Comparison of ENCODE assay signal across 14 cellular contexts in the genomic region with DNA sequence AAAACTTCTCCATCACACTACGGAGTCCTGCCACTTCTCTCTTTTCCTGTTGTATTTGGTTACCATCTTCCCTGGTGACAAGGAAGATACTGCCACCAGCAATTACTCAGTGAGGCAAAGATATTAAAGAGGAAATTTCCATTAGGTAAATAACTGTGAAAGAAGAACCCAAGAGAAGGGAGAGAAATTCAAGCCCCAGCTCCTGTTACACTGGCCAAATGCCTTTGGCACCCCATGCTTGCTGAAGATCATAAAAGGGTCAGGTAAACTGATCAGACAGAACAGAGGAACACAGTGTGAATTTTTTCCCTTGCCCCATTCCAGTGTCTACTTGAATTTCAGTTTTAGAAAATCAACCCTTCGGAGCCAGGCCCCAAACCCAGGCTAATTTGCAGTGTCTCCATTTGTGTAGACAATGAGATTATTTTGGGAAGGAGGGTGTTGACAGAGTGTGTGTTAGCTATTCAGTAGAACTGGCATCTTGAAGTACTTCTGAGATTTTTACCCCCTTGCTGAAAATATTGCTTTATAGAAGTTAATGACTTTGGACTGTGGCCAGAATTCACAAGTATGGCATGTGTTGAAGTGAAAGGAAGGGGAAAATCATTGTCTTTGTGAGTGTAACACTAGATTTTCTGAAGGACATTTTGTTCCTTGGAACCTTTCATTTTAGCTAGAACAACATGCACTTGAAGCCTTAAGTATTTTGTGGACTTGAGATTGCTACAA.
DNase-seq lines count a peak whose midpoint lies in the region; ATAC-seq and TF ChIP-seq lines count a peak whose summit lies in the region.
"Had no signal": no experiment of that assay in that cellular context is flagged by ENCODE, and none has a peak within 500 bp of the region (broad histone marks: within the 10 kb centered on the region; RNA-seq: fewer than 3 reads in every experiment).

No MANE protein-coding gene starts in this region.

- H3K36me3 Mint-ChIP-seq in T-helper 2 cell treated with Interferon-gamma antibody and Interleukin-4, amounts not matched to agents 5 μg/mL and 100 μg/mL, for 36 hours (ENCODE audit: low read depth): peaks cover 40% of the 10 kb centered on the region
- no peaks in the 10 kb centered on the region for H3K36me3 Mint-ChIP-seq in GM23338 (ENCODE audit: low read depth)

- no peak for ATAC-seq in HG02870 (IDR thresholded peaks at IDR 0.05; ENCODE audit: unreplicated experiment)
- no peak for ATAC-seq in GM23338
- ATAC-seq: stimulated activated naive B cell treated with anti-CD40 and anti-IgM and Interleukin-4, amounts not matched to agents 10 μg/mL and 1 μg/mL and 100 μg/mL, for 72 hours had no signal

- H3K9me2 ChIP-seq in hepatocyte (replicated peaks; ENCODE audit: insufficient read depth) (no peaks in the 10 kb centered on the region), GM23338 (ENCODE audit: insufficient read depth) (no peaks in the 10 kb centered on the region)

- H3K79me2 ChIP-seq in hepatocyte (peaks cover 2% of the 10 kb centered on the region), GM23338 (replicated peaks; ENCODE audit: insufficient read depth) (no peaks in the 10 kb centered on the region)

- no peaks in the 10 kb centered on the region for H3K9me3 Mint-ChIP-seq in T-helper 2 cell treated with Interferon-gamma antibody and Interleukin-4, amounts not matched to agents 5 μg/mL and 100 μg/mL, for 36 hours
- H3K9me3 Mint-ChIP-seq in GM23338: no peaks in the 10 kb centered on the region
- H3K9me3 Mint-ChIP-seq: stimulated activated naive B cell treated with anti-CD40 and anti-IgM and Interleukin-4, amounts not matched to agents 10 μg/mL and 1 μg/mL and 100 μg/mL, for 72 hours had no signal

- H3K4me3 Mint-ChIP-seq in T-helper 2 cell treated with Interferon-gamma antibody and Interleukin-4, amounts not matched to agents 5 μg/mL and 100 μg/mL, for 36 hours: peak overlapping the region; percentile 69
- no peak overlapping the region for H3K4me3 Mint-ChIP-seq in GM23338

- no peaks in the 10 kb centered on the region for H3K27me3 ChIP-seq in hepatocyte
- H3K27me3 ChIP-seq in stomach smooth muscle (ENCODE audit: control insufficient read depth in 1 of 2, insufficient read depth in 2 of 2, low read length in 2 of 2): no peaks in the 10 kb centered on the region
- H3K27me3 ChIP-seq in GM23338 (ENCODE audit: insufficient read depth): no peaks in the 10 kb centered on the region

- DNase-seq in T-helper 2 cell treated with Interferon-gamma antibody and Interleukin-4, amounts not matched to agents 5 μg/mL and 100 μg/mL, for 36 hours (ENCODE audit: low spot score): no peak
- DNase-seq in T-helper 2 cell: no peak
- DNase-seq in NCI-H446 treated with DMSO at 0.1 percent for 48 hours (lab: John Stamatoyannopoulos, UW): peak; percentile 59
- no peak for DNase-seq in hepatocyte (ENCODE audit: low spot score)
- no peak for DNase-seq in HT-29 (ENCODE audit: low spot score)
- DNase-seq in GM23338 (ENCODE audit: low spot score): no peak
- DNase-seq: central memory CD4-positive, alpha-beta T cell; GDM1; GM23248; NCI-H748 treated with DMSO at 0.1 percent for 48 hours; stimulated activated naive B cell treated with anti-CD40 and anti-IgM and Interleukin-4, amounts not matched to agents 10 μg/mL and 1 μg/mL and 100 μg/mL, for 72 hours; SW 1271 had no signal

- H3K9ac ChIP-seq in stomach smooth muscle (ENCODE audit: low read length in 2 of 2): no peak overlapping the region
- H3K9ac ChIP-seq: GM23248 had no signal

- H3K27ac ChIP-seq in hepatocyte (peak overlapping the region; percentile 78), stomach smooth muscle (ENCODE audit: low read length) (peak overlapping the region; percentile 76), GM23338 (ENCODE audit: low read depth) (no peak overlapping the region)

- H3K36me3 ChIP-seq in hepatocyte (replicated peaks; ENCODE audit: insufficient read depth, low read depth) (no peaks in the 10 kb centered on the region), stomach smooth muscle (ENCODE audit: control insufficient read depth in 2 of 2, insufficient read depth in 2 of 2, low read length in 2 of 2) (no peaks in the 10 kb centered on the region), GM23338 (ENCODE audit: insufficient read depth) (no peaks in the 10 kb centered on the region; the same call in 1 of the 2 replicates)

- no peak overlapping the region for H3K4me2 ChIP-seq in hepatocyte
- H3K4me2 ChIP-seq in GM23338: no peak overlapping the region

- no peaks in the 10 kb centered on the region for H3K9me3 ChIP-seq in hepatocyte (ENCODE audit: low read depth)
- H3K9me3 ChIP-seq in stomach smooth muscle (ENCODE audit: control insufficient read depth in 2 of 2, low read length in 2 of 2): no peaks in the 10 kb centered on the region

- H3F3A ChIP-seq in GM23338 (replicated peaks; ENCODE audit: low read depth): no peaks in the 10 kb centered on the region

- H4K20me1 ChIP-seq in hepatocyte (ENCODE audit: insufficient read depth, poor library complexity, severe bottlenecking) (no peaks in the 10 kb centered on the region), GM23338 (replicated peaks; ENCODE audit: insufficient read depth) (no peaks in the 10 kb centered on the region)

- H2AFZ ChIP-seq in hepatocyte (no peak overlapping the region), GM23338 (no peak overlapping the region)
- H2AFZ ChIP-seq: GM23248 had no signal

- peaks cover 71% of the 10 kb centered on the region for H3K4me1 ChIP-seq in hepatocyte (ENCODE audit: insufficient read depth)
- peaks cover 77% of the 10 kb centered on the region for H3K4me1 ChIP-seq in stomach smooth muscle (ENCODE audit: control insufficient read depth, insufficient read depth, low read length)
- H3K4me1 ChIP-seq in GM23338 (ENCODE audit: insufficient read depth): peaks cover 12% of the 10 kb centered on the region; the same call in 1 of the 2 replicates

- WGBS in hepatocyte (ENCODE audit: low lambda C conversion rate, missing lambda C conversion rate): 86% methylated on average over 2 of the region's 2 CpGs

- no peaks in the 10 kb centered on the region for H3K27me3 Mint-ChIP-seq in T-helper 2 cell treated with Interferon-gamma antibody and Interleukin-4, amounts not matched to agents 5 μg/mL and 100 μg/mL, for 36 hours (ENCODE audit: low read depth)
- peaks cover 1% of the 10 kb centered on the region for H3K27me3 Mint-ChIP-seq in GM23338 (ENCODE audit: insufficient read depth, low read depth, poor library complexity)
- H3K27me3 Mint-ChIP-seq: stimulated activated naive B cell treated with anti-CD40 and anti-IgM and Interleukin-4, amounts not matched to agents 10 μg/mL and 1 μg/mL and 100 μg/mL, for 72 hours had no signal

- TF ChIP-seq CTCF in hepatocyte (IDR thresholded peaks at IDR 0.05; ENCODE audit: poor library complexity) (no peak), GM23338 (conservative IDR thresholded peaks at IDR 0.05; ENCODE audit: low read depth in 2 of 2) (no peak)

- H3K4me3 ChIP-seq in hepatocyte (no peak overlapping the region), stomach smooth muscle (ENCODE audit: low read length in 2 of 2) (no peak overlapping the region), GM23338 (no peak overlapping the region)
- H3K4me3 ChIP-seq: GM23248 had no signal

- H3K27ac Mint-ChIP-seq in T-helper 2 cell treated with Interferon-gamma antibody and Interleukin-4, amounts not matched to agents 5 μg/mL and 100 μg/mL, for 36 hours: peak overlapping the region; percentile 89
- H3K27ac Mint-ChIP-seq in GM23338: no peak overlapping the region

- peaks cover 74% of the 10 kb centered on the region for H3K4me1 Mint-ChIP-seq in T-helper 2 cell treated with Interferon-gamma antibody and Interleukin-4, amounts not matched to agents 5 μg/mL and 100 μg/mL, for 36 hours (ENCODE audit: low read depth)
- peaks cover 16% of the 10 kb centered on the region for H3K4me1 Mint-ChIP-seq in GM23338

TF ChIP-seq in GM23338, 12 proteins besides CTCF, POLR2A, EP300 and RAD21 (continues in another document):
- TF ChIP-seq EZH2 (IDR thresholded peaks at IDR 0.05; ENCODE audit: low read depth, unreplicated experiment) (no peak), EZH2phosphoT487 (IDR thresholded peaks at IDR 0.05; ENCODE audit: unreplicated experiment) (no peak), NANOG (IDR thresholded peaks at IDR 0.05; ENCODE audit: borderline replicate concordance) (no peak), STAT1 (IDR thresholded peaks at IDR 0.05; ENCODE audit: unreplicated experiment) (no peak), ZNF331 (CRISPR knock-in tag; IDR thresholded peaks at IDR 0.05; ENCODE audit: low read depth) (no peak), ZNF114 (CRISPR knock-in tag; IDR thresholded peaks at IDR 0.05) (no peak), POLR2AphosphoS5 (IDR thresholded peaks at IDR 0.05; ENCODE audit: low read depth) (no peak), CREB1 (CRISPR knock-in tag; IDR thresholded peaks at IDR 0.05; ENCODE audit: low read depth) (no peak)
- TF ChIP-seq, protein P1, sequence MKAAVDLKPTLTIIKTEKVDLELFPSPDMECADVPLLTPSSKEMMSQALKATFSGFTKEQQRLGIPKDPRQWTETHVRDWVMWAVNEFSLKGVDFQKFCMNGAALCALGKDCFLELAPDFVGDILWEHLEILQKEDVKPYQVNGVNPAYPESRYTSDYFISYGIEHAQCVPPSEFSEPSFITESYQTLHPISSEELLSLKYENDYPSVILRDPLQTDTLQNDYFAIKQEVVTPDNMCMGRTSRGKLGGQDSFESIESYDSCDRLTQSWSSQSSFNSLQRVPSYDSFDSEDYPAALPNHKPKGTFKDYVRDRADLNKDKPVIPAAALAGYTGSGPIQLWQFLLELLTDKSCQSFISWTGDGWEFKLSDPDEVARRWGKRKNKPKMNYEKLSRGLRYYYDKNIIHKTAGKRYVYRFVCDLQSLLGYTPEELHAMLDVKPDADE (IDR thresholded peaks at IDR 0.05): no peak
